Comparison of ENCODE assay signal across 1 cellular context in genomic region chr1:203765029-203765837, GRCh38.
A peak's percentile ranks its signal among the peaks of the same experiment; 100 is the strongest.
TF ChIP-seq lines count a peak whose summit lies in the region.

A gene with protein sequence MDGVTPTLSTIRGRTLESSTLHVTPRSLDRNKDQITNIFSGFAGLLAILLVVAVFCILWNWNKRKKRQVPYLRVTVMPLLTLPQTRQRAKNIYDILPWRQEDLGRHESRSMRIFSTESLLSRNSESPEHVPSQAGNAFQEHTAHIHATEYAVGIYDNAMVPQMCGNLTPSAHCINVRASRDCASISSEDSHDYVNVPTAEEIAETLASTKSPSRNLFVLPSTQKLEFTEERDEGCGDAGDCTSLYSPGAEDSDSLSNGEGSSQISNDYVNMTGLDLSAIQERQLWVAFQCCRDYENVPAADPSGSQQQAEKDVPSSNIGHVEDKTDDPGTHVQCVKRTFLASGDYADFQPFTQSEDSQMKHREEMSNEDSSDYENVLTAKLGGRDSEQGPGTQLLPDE (plus strand): TSS chr1:203765183. CDS start chr1:203765566, 383 bp downstream.

TF ChIP-seq in GM12878, 131 proteins besides CTCF, POLR2A, EP300 and RAD21 (continued from another document):
- TF ChIP-seq, protein P1, sequence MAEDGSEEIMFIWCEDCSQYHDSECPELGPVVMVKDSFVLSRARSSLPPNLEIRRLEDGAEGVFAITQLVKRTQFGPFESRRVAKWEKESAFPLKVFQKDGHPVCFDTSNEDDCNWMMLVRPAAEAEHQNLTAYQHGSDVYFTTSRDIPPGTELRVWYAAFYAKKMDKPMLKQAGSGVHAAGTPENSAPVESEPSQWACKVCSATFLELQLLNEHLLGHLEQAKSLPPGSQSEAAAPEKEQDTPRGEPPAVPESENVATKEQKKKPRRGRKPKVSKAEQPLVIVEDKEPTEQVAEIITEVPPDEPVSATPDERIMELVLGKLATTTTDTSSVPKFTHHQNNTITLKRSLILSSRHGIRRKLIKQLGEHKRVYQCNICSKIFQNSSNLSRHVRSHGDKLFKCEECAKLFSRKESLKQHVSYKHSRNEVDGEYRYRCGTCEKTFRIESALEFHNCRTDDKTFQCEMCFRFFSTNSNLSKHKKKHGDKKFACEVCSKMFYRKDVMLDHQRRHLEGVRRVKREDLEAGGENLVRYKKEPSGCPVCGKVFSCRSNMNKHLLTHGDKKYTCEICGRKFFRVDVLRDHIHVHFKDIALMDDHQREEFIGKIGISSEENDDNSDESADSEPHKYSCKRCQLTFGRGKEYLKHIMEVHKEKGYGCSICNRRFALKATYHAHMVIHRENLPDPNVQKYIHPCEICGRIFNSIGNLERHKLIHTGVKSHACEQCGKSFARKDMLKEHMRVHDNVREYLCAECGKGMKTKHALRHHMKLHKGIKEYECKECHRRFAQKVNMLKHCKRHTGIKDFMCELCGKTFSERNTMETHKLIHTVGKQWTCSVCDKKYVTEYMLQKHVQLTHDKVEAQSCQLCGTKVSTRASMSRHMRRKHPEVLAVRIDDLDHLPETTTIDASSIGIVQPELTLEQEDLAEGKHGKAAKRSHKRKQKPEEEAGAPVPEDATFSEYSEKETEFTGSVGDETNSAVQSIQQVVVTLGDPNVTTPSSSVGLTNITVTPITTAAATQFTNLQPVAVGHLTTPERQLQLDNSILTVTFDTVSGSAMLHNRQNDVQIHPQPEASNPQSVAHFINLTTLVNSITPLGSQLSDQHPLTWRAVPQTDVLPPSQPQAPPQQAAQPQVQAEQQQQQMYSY (CRISPR knock-in tag; IDR thresholded peaks at IDR 0.05) = no peak
- no peak for TF ChIP-seq TCF7 (IDR thresholded peaks at IDR 0.05; ENCODE audit: borderline replicate concordance)
- no peak for TF ChIP-seq EZH2 (IDR thresholded peaks at IDR 0.05; ENCODE audit: borderline replicate concordance, control insufficient read depth, low read depth, low read length)
- TF ChIP-seq PKNOX1 (IDR thresholded peaks at IDR 0.05) = no peak
- TF ChIP-seq, protein P2, sequence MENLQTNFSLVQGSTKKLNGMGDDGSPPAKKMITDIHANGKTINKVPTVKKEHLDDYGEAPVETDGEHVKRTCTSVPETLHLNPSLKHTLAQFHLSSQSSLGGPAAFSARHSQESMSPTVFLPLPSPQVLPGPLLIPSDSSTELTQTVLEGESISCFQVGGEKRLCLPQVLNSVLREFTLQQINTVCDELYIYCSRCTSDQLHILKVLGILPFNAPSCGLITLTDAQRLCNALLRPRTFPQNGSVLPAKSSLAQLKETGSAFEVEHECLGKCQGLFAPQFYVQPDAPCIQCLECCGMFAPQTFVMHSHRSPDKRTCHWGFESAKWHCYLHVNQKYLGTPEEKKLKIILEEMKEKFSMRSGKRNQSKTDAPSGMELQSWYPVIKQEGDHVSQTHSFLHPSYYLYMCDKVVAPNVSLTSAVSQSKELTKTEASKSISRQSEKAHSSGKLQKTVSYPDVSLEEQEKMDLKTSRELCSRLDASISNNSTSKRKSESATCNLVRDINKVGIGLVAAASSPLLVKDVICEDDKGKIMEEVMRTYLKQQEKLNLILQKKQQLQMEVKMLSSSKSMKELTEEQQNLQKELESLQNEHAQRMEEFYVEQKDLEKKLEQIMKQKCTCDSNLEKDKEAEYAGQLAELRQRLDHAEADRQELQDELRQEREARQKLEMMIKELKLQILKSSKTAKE (IDR thresholded peaks at IDR 0.05; ENCODE audit: low read depth, poor library complexity, severe bottlenecking) = no peak
- peak; percentile 41; the same call in 1 of the 2 replicates for TF ChIP-seq MTA3 (IDR thresholded peaks at IDR 0.05; ENCODE audit: borderline replicate concordance, low read length)
- no peak for TF ChIP-seq WRNIP1 (IDR thresholded peaks at IDR 0.05; ENCODE audit: borderline replicate concordance, low read depth, low read length)
- TF ChIP-seq YY1 (IDR thresholded peaks at IDR 0.05; ENCODE audit: low read depth, low read length) = peak; percentile 20; the same call in 1 of the 2 replicates
- no peak for TF ChIP-seq JUND (IDR thresholded peaks at IDR 0.05; ENCODE audit: low read depth, low read length)
- no peak for TF ChIP-seq FOS (IDR thresholded peaks at IDR 0.05; ENCODE audit: borderline replicate concordance, extremely low read depth, insufficient read length)
- TF ChIP-seq SUZ12 (IDR thresholded peaks at IDR 0.05; ENCODE audit: unreplicated experiment) = no peak
